In genomic region chr19:41127801-41128300, GRCh38 we compare ENCODE assay signal across 8 cellular contexts. TPM values are rescaled to one million over a fixed set of nuclear protein-coding genes. Genes with fewer than 3 reads are reported as not detected.
DNase-seq lines count a peak whose midpoint lies in the region; ATAC-seq, FAIRE-seq and TF ChIP-seq lines count a peak whose summit lies in the region.
"Not testable (repeated sequence)": the region's sequence is repeated elsewhere in the genome, so short reads cannot be mapped to it uniquely, and the experiment has no call there.

No MANE protein-coding gene starts in this region.

- in situ Hi-C loops in GM12878 (cut with MboI): not testable (repeated sequence)

- H3K4me1 Mint-ChIP-seq in CD8-positive, alpha-beta T cell (ENCODE audit: low read depth): peaks cover 26% of the 10 kb centered on the region

- not testable (repeated sequence) for BruUV-seq in GM12878 (replicated peaks; lab: Mats Ljungman, UMichigan)

- H3K27ac Mint-ChIP-seq in CD8-positive, alpha-beta T cell: peak overlapping the region; percentile 82

- POLR2A ChIA-PET in CD8-positive, alpha-beta T cell (lab: Charles Lee); GM12878 (lab: Charles Lee): not testable (repeated sequence)

- not testable (repeated sequence) for H3K4me3 ChIP-seq in CD8-positive, alpha-beta T cell (ENCODE audit: low read depth, low read length); NT2/D1 (ENCODE audit: insufficient read length, low read depth); GM12878; osteoblast (ENCODE audit: insufficient read depth, low read length)
- peak overlapping the region; percentile 49 for H3K4me3 ChIP-seq in left ventricle myocardium inferior

- 2% methylated on average over 20 of the region's 29 CpGs for WGBS in GM12878 (ENCODE audit: insufficient coverage, insufficient replicate concordance, low lambda C conversion rate, missing lambda C conversion rate)

- ATAC-seq in CD8-positive, alpha-beta T cell: peak; percentile 87
- peak; percentile 99 for ATAC-seq in GM12878

- not testable (repeated sequence) for H3K27me3 ChIP-seq in CD8-positive, alpha-beta T cell (ENCODE audit: insufficient read depth, low read length); NT2/D1 (ENCODE audit: insufficient read depth, insufficient read length); GM12878 (replicated peaks in 1 of 2; ENCODE audit: control insufficient read depth in 2 of 2, insufficient read depth in 2 of 2, low read length in 1 of 2); left ventricle myocardium inferior (ENCODE audit: low read depth); osteoblast (ENCODE audit: insufficient read depth, low read length)

- not testable (repeated sequence) for H3K79me2 ChIP-seq in GM12878 (ENCODE audit: control insufficient read depth, insufficient read depth, low read length); osteoblast (ENCODE audit: insufficient read depth, low read length)

- H3K4me2 ChIP-seq in GM12878 (ENCODE audit: control insufficient read depth, insufficient read depth): 0 out of 2 replicates have a peak overlapping the region, but pooled peaks have one; percentile 25
- peak overlapping the region; percentile 32 for H3K4me2 ChIP-seq in osteoblast (ENCODE audit: insufficient read depth, low read length)

- H3K27me3 Mint-ChIP-seq in CD8-positive, alpha-beta T cell (ENCODE audit: low read depth): not testable (repeated sequence)

- not testable (repeated sequence) for H3K36me3 Mint-ChIP-seq in CD8-positive, alpha-beta T cell

- H3K9me3 ChIP-seq in CD8-positive, alpha-beta T cell (ENCODE audit: low read length); NT2/D1 (ENCODE audit: insufficient read depth, low read length); GM12878 (replicated peaks; ENCODE audit: control insufficient read depth, insufficient read depth, low read length); left ventricle myocardium inferior (replicated peaks); osteoblast (ENCODE audit: low read depth, low read length): not testable (repeated sequence)

- DNase-seq in CD8-positive, alpha-beta T cell: peak; percentile 50 to 80 (median 73)
- DNase-seq in HT1080 (ENCODE audit: low read depth) (peak; percentile 47), NT2/D1 (ENCODE audit: low read depth, low spot score) (peak; percentile 25), left ventricle myocardium inferior (peak; percentile 87), osteoblast (ENCODE audit: insufficient read length, low spot score, missing footprints) (peak; percentile 81)
- peak; percentile 71 to 85 for DNase-seq in activated CD4-positive, alpha-beta T cell treated with anti-CD3 and anti-CD28 coated beads, Interleukin-2, amount 50 U/mL, for 24 hours (ENCODE audit: low read depth in 1 of 2, low spot score in 1 of 2)
- not testable (repeated sequence) for DNase-seq in GM12878 (ENCODE audit: low read depth, low spot score)
- peak; percentile 32 to 47 for DNase-seq in stimulated activated CD8-positive, alpha-beta memory T cell treated with anti-CD3 and anti-CD28 coated beads, Interleukin-4, amount 100 ng/mL, for 1 hour (ENCODE audit: low read depth in 2 of 2, low spot score in 1 of 2)

- FAIRE-seq in GM12878 (lab: Jason Lieb, UNC): peak; percentile 86

- H3K27ac ChIP-seq in CD8-positive, alpha-beta T cell (ENCODE audit: low read depth, low read length); GM12878 (ENCODE audit: control insufficient read depth, insufficient read depth); osteoblast (ENCODE audit: low read depth, low read length): not testable (repeated sequence)
- H3K27ac ChIP-seq in left ventricle myocardium inferior (replicated peaks): peak overlapping the region; percentile 55

- not testable (repeated sequence) for H2AFZ ChIP-seq in GM12878 (ENCODE audit: control insufficient read depth, low read depth, low read length)
- peak overlapping the region; percentile 10 for H2AFZ ChIP-seq in osteoblast (ENCODE audit: low read length)

- not testable (repeated sequence) for H3K9me3 Mint-ChIP-seq in CD8-positive, alpha-beta T cell

- not testable (repeated sequence) for H3K36me3 ChIP-seq in CD8-positive, alpha-beta T cell (ENCODE audit: insufficient read depth, low read length); NT2/D1 (ENCODE audit: insufficient read depth, insufficient read length, low read length); GM12878 (ENCODE audit: control insufficient read depth in 2 of 2, insufficient read depth in 2 of 2, low read length in 1 of 2); left ventricle myocardium inferior; osteoblast (ENCODE audit: insufficient read depth, low read length)

- SMC1A ChIA-PET in GM12878 (lab: Charles Lee; ENCODE audit: uncharacterized antibody, unreplicated experiment): interaction anchor here (0.6 to 1.6 kb wide), 2 partner anchors 15 to 49 kb away, joined by 3 read pairs; no protein-coding TSS in a partner anchor

- not testable (repeated sequence) for H3K4me1 ChIP-seq in CD8-positive, alpha-beta T cell (ENCODE audit: insufficient read depth, low read length); NT2/D1 (ENCODE audit: insufficient read depth, insufficient read length); GM12878 (ENCODE audit: control insufficient read depth, insufficient read depth, low read length); left ventricle myocardium inferior; osteoblast (ENCODE audit: insufficient read depth, low read length)

- H4K20me1 ChIP-seq in GM12878 (ENCODE audit: control insufficient read depth, insufficient read depth); osteoblast (ENCODE audit: insufficient read depth, low read length): not testable (repeated sequence)

- CTCF ChIA-PET in CD8-positive, alpha-beta T cell (lab: Charles Lee): interaction anchor here (0.6 to 2.1 kb wide), 5 partner anchors 10 to 178 kb away, joined by 3 to 14 read pairs (median 6); no protein-coding TSS in a partner anchor
- CTCF ChIA-PET in GM12878 (lab: Yijun Ruan, JAX): not testable (repeated sequence)

- peak overlapping the region; percentile 74 for H3K4me3 Mint-ChIP-seq in CD8-positive, alpha-beta T cell

- not testable (repeated sequence) for TF ChIP-seq EP300 in GM12878 (IDR thresholded peaks at IDR 0.05; ENCODE audit: borderline replicate concordance in 1 of 2, control insufficient read depth in 1 of 2, low read depth in 2 of 2, low read length in 2 of 2)

- not testable (repeated sequence) for TF ChIP-seq POLR2A in GM12878 (IDR thresholded peaks at IDR 0.05; ENCODE audit: low read depth, low read length)

- intact Hi-C loops in CD8-positive, alpha-beta T cell (cut with DNase I, micrococcal nuclease): loop anchor here (1.0 to 5.0 kb wide), 3 partner anchors 134 to 465 kb away; no protein-coding TSS in a partner anchor
- intact Hi-C loops in GM12878 (cut with micrococcal nuclease; ENCODE audit: unreplicated experiment); left ventricle myocardium inferior (cut with micrococcal nuclease): not testable (repeated sequence)

- peak; percentile 48 for TF ChIP-seq CTCF in CD8-positive, alpha-beta T cell (IDR thresholded peaks at IDR 0.05)
- TF ChIP-seq CTCF in GM12878 (IDR thresholded peaks at IDR 0.05 in 2 of 3, conservative IDR thresholded peaks at IDR 0.05 in 1 of 3; ENCODE audit: control insufficient read depth in 2 of 3, extremely low read depth in 1 of 3, insufficient read depth in 1 of 3, low read depth in 3 of 3, low read length in 3 of 3) (peak; percentile 30 to 55 (median 31)), left ventricle myocardium inferior (IDR thresholded peaks at IDR 0.05; ENCODE audit: borderline replicate concordance) (peak; percentile 44)
- TF ChIP-seq CTCF in osteoblast (IDR thresholded peaks at IDR 0.05; ENCODE audit: extremely low read depth, low read depth, low read length): not testable (repeated sequence)

- RAD21 ChIA-PET in GM12878 (lab: Charles Lee; ENCODE audit: unreplicated experiment): interaction anchor here (0.9 kb wide), 1 partner anchor 181 kb away, joined by 3 read pairs; no protein-coding TSS in a partner anchor

- H3K9ac ChIP-seq in NT2/D1 (ENCODE audit: insufficient read length, low read depth); GM12878 (ENCODE audit: control insufficient read depth, insufficient read depth, low read length): not testable (repeated sequence)

- 0 out of 2 replicates have a peak, but pooled peaks have one; percentile 6 for TF ChIP-seq RAD21 in GM12878 (IDR thresholded peaks at IDR 0.05; ENCODE audit: insufficient read depth, low read depth, low read length)

RNA-seq across cellular contexts. Expression of gene CYP2F1, which starts 13.6 kb away (rescaled TPM):
- 1 to 10 TPM; 1.4 to 1.8 TPM for total RNA-seq in CD8-positive, alpha-beta T cell
- total RNA-seq in HT1080 (2014; rRNA removed; shearing (Covaris generic)): not detected in 2 replicates
- polyA plus RNA-seq in HT1080 (2015; cell fraction: cytosol; rRNA removed): not detected in 2 replicates
- polyA plus RNA-seq in HT1080 (2015; cell fraction: nucleus; rRNA removed): not detected in 2 replicates
- total RNA-seq in GM12878 (2013; cell fraction: nucleolus; rRNA removed): not detected in 2 replicates
- total RNA-seq in GM12878 (2014; rRNA removed): not detected in 2 replicates
- total RNA-seq in GM12878 (2014; rRNA removed; fragmentation: Illumina TruSeq; extraction: Trizol): not detected in 2 replicates
- not detected in 2 replicates for total RNA-seq in GM12878 (2021)
- not detected for polyA plus RNA-seq in GM12878 (2011; ENCODE audit: low read depth)
- not detected in 2 replicates for polyA plus RNA-seq in GM12878 (2011; rRNA removed)
- not detected in 2 replicates for polyA plus RNA-seq in GM12878 (2011; cell fraction: cytosol; rRNA removed)
- polyA plus RNA-seq in GM12878 (2011; cell fraction: nucleus; rRNA removed): not detected in 2 replicates
- polyA plus RNA-seq in GM12878 (2012): 0.55 TPM in 1 of 2 replicates, not detected in the other
- not detected in 2 replicates for polyA plus RNA-seq in GM12878 (2014; fragmentation: Illumina TruSeq; extraction: Trizol)
- polyA plus RNA-seq in GM12878 (2014; fragmentation: Nextera tagmentation; extraction: Ambion mirVana): not detected
- not detected in 2 replicates for polyA plus RNA-seq in GM12878 (2014; rRNA removed)
- polyA plus RNA-seq in GM12878 (2016; fragmentation: Nextera tagmentation; extraction: Ambion mirVana): not detected
- not detected in 2 replicates for polyA minus RNA-seq in GM12878 (2011; rRNA and poly(A)+ RNA removed)
- not detected in 2 replicates for polyA minus RNA-seq in GM12878 (2011; cell fraction: cytosol; rRNA and poly(A)+ RNA removed)
- not detected in 2 replicates for polyA minus RNA-seq in GM12878 (2011; cell fraction: nucleus; rRNA and poly(A)+ RNA removed)
- not detected for total RNA-seq in left ventricle myocardium inferior
- not detected in 2 replicates for total RNA-seq in osteoblast

RNA-seq across cellular contexts. Expression of gene CYP2A13, which starts 39.6 kb away (rescaled TPM):
- total RNA-seq in CD8-positive, alpha-beta T cell: not detected
- not detected in 2 replicates for total RNA-seq in HT1080 (2014; rRNA removed; shearing (Covaris generic))
- not detected in 2 replicates for polyA plus RNA-seq in HT1080 (2015; cell fraction: cytosol; rRNA removed)
- polyA plus RNA-seq in HT1080 (2015; cell fraction: nucleus; rRNA removed): not detected in 2 replicates
- not detected in 2 replicates for total RNA-seq in GM12878 (2013; cell fraction: nucleolus; rRNA removed)
- total RNA-seq in GM12878 (2014; rRNA removed): not detected in 2 replicates
- not detected in 2 replicates for total RNA-seq in GM12878 (2014; rRNA removed; fragmentation: Illumina TruSeq; extraction: Trizol)
- not detected in 2 replicates for total RNA-seq in GM12878 (2021)
- polyA plus RNA-seq in GM12878 (2011; ENCODE audit: low read depth): not detected
- polyA plus RNA-seq in GM12878 (2011; rRNA removed): not detected in 2 replicates
- not detected in 2 replicates for polyA plus RNA-seq in GM12878 (2011; cell fraction: cytosol; rRNA removed)
- not detected in 2 replicates for polyA plus RNA-seq in GM12878 (2011; cell fraction: nucleus; rRNA removed)
- not detected in 2 replicates for polyA plus RNA-seq in GM12878 (2012)
- polyA plus RNA-seq in GM12878 (2014; fragmentation: Illumina TruSeq; extraction: Trizol): not detected in 2 replicates
- not detected for polyA plus RNA-seq in GM12878 (2014; fragmentation: Nextera tagmentation; extraction: Ambion mirVana)
- not detected in 2 replicates for polyA plus RNA-seq in GM12878 (2014; rRNA removed)
- not detected for polyA plus RNA-seq in GM12878 (2016; fragmentation: Nextera tagmentation; extraction: Ambion mirVana)
- polyA minus RNA-seq in GM12878 (2011; rRNA and poly(A)+ RNA removed): not detected in 2 replicates
- not detected in 2 replicates for polyA minus RNA-seq in GM12878 (2011; cell fraction: cytosol; rRNA and poly(A)+ RNA removed)
- not detected in 2 replicates for polyA minus RNA-seq in GM12878 (2011; cell fraction: nucleus; rRNA and poly(A)+ RNA removed)
- total RNA-seq in left ventricle myocardium inferior: not detected
- total RNA-seq in osteoblast: not detected in 2 replicates
